Comparison of ENCODE assay signal across 14 cellular contexts in the genomic region with DNA sequence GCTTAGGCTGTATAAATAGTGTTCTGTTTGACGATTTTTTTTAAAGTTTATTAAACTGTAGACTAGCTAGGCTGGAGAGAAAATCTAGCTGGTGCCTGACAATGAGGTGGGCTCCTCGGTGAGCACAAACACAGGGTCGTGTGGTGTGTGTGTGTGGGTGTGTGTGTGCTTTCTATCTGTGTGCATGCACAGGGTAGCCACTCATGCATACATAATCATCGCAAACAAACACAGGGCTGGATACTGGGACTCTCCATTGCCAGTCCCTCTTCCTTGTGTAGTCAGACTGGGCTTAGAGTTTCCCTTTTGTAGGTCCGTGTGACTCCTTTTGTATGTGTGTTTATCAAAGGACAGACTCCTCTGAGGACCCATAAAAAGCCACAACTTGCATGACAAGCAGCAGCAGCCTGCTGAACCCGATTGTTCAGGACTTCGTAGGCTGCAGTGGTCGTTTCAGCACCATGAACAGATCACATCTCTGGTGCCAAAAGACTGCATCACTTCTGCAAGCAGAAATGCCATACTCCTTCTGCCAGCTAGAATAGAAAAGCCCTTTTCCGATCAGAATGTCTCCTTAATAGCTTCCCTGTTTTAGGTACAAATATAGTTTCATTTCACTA. TPM values are rescaled to one million over a fixed set of nuclear protein-coding genes. Genes with fewer than 3 reads are reported as not detected.
DNase-seq lines count a peak whose midpoint lies in the region; ATAC-seq and TF ChIP-seq lines count a peak whose summit lies in the region.
"Had no signal": no experiment of that assay in that cellular context is flagged by ENCODE, and none has a peak within 500 bp of the region (broad histone marks: within the 10 kb centered on the region; RNA-seq: fewer than 3 reads in every experiment).

No MANE protein-coding gene starts in this region.

- no peak overlapping the region for H3K9ac ChIP-seq in MM.1S (ENCODE audit: low read length)

- BruUV-seq in A673 (replicated peaks; lab: Mats Ljungman, UMichigan): no TSS peak

- no peaks in the 10 kb centered on the region for H4K20me1 ChIP-seq in MM.1S (ENCODE audit: insufficient read depth, low read length)

- H3K36me3 ChIP-seq in MM.1S (replicated peaks; ENCODE audit: insufficient read depth, low read length): no peaks in the 10 kb centered on the region
- H3K36me3 ChIP-seq in A673 (ENCODE audit: insufficient read depth, low read length, poor library complexity, severe bottlenecking): no peaks in the 10 kb centered on the region
- H3K36me3 ChIP-seq: upper lobe of left lung had no signal

- CTCF ChIA-PET in A673 (lab: Charles Lee): no interaction called here

- TF ChIP-seq CTCF in MM.1S (IDR thresholded peaks at IDR 0.05; ENCODE audit: low read length) (no peak), astrocyte of the cerebellum (IDR thresholded peaks at IDR 0.05; ENCODE audit: low read depth, low read length, missing control alignments) (no peak), A673 (conservative IDR thresholded peaks at IDR 0.05; ENCODE audit: low read depth, low read length) (no peak)

- no peaks in the 10 kb centered on the region for H3F3A ChIP-seq in MM.1S (ENCODE audit: insufficient read depth, low read length)

- H3K27me3 ChIP-seq in MM.1S (replicated peaks; ENCODE audit: insufficient read depth, low read length): no peaks in the 10 kb centered on the region
- H3K27me3 ChIP-seq in A673 (replicated peaks; ENCODE audit: insufficient read depth, low read depth, low read length, poor library complexity): peaks cover 40% of the 10 kb centered on the region

- intact Hi-C loops in A673 (cut with micrococcal nuclease; ENCODE audit: unreplicated experiment): no loop called here

- no peaks in the 10 kb centered on the region for H3K9me2 ChIP-seq in MM.1S (replicated peaks; ENCODE audit: insufficient read depth, low read length)

- H3K4me2 ChIP-seq in MM.1S (ENCODE audit: low read depth, low read length): no peak overlapping the region

- H3K9me3 ChIP-seq in MM.1S (replicated peaks; ENCODE audit: insufficient read depth, low read length) (no peaks in the 10 kb centered on the region), A673 (ENCODE audit: low read depth, low read length, poor library complexity, severe bottlenecking) (no peaks in the 10 kb centered on the region)
- H3K9me3 ChIP-seq: upper lobe of left lung had no signal

- H3K27ac ChIP-seq in MM.1S (ENCODE audit: low read length): no peak overlapping the region
- H3K27ac ChIP-seq in A673 (ENCODE audit: low read depth, low read length, poor library complexity, severe bottlenecking): no peak overlapping the region
- H3K27ac ChIP-seq: upper lobe of left lung had no signal

- H3K4me1 ChIP-seq in MM.1S (ENCODE audit: low read length) (no peaks in the 10 kb centered on the region), A673 (ENCODE audit: insufficient read depth, low read length, poor library complexity, severe bottlenecking) (no peaks in the 10 kb centered on the region)

- no peak for TF ChIP-seq POLR2A in erythroblast (IDR thresholded peaks at IDR 0.05; ENCODE audit: low read length)

- POLR2A ChIA-PET in A673 (lab: Charles Lee; ENCODE audit: low non-redundant PET): no interaction called here

- no peak overlapping the region for H2AFZ ChIP-seq in MM.1S (ENCODE audit: low read length)

- no peaks in the 10 kb centered on the region for H3K79me2 ChIP-seq in MM.1S (ENCODE audit: low read length)

- DNase-seq in Ammon's horn (ENCODE audit: low spot score) (peak; percentile 49), MM.1S (peak; percentile 13), astrocyte of the cerebellum (ENCODE audit: low read depth) (peak; percentile 53), islet precursor cell (peak; percentile 83), erythroblast (lab: John Stamatoyannopoulos, UW) (no peak), NCI-H226 (no peak), A673 (ENCODE audit: low spot score) (no peak)
- DNase-seq: activated CD4-positive, CD25-positive, alpha-beta regulatory T cell; CD8-positive, alpha-beta T cell; kidney; NCI-H2171; stimulated activated CD4-positive, alpha-beta T cell treated with anti-CD3 and anti-CD28 coated beads, Interleukin-15, amount 100 ng/mL, for 24 hours had no signal

- in situ Hi-C loops in astrocyte of the cerebellum (cut with HindIII; ENCODE audit: low sequenced_read_pairs): no loop called here

- H3K4me3 ChIP-seq in MM.1S (ENCODE audit: low read length): no peak overlapping the region
- no peak overlapping the region for H3K4me3 ChIP-seq in astrocyte of the cerebellum (ENCODE audit: low read depth, low read length)
- no peak overlapping the region for H3K4me3 ChIP-seq in A673 (ENCODE audit: low read depth, low read length, poor library complexity, severe bottlenecking)

- no peak for ATAC-seq in GM21515 (IDR thresholded peaks at IDR 0.05; ENCODE audit: unreplicated experiment)
- ATAC-seq: CD8-positive, alpha-beta T cell had no signal

RNA-seq across cellular contexts. Expression of gene VSTM2A, which starts 0.9 kb away (rescaled TPM):
- total RNA-seq in A673 (2021): not detected in 2 replicates
- total RNA-seq: CD8-positive, alpha-beta T cell; kidney; upper lobe of left lung had no signal

Comparison
In these comparisons a context has a peak if more than half of its experiments do, and no peak if none do; other contexts are left out.
1. DNase-seq: peak in Ammon's horn (single experiment), MM.1S (single experiment), astrocyte of the cerebellum (single experiment) and islet precursor cell (single experiment); none in erythroblast (0 of 2), NCI-H226 (single experiment) and A673 (single experiment).